Comparison of ENCODE assay signal across 1 cellular context in genomic region chr16:23452572-23453337, GRCh38.
TF ChIP-seq lines count a peak whose summit lies in the region.

TSS of gene COG7 (minus strand) at chr16:23453189. CDS start at chr16:23452994, 195 bp downstream.

TF ChIP-seq in K562, 482 proteins besides CTCF, POLR2A, EP300 and RAD21 (continued from another document and continues in another):
- no peak for TF ChIP-seq BCLAF1 (IDR thresholded peaks at IDR 0.05; ENCODE audit: borderline replicate concordance in 1 of 2, control insufficient read depth in 1 of 2, low read depth in 2 of 2, low read length in 1 of 2)
- TF ChIP-seq PML (IDR thresholded peaks at IDR 0.05; ENCODE audit: low read length), result 0 out of 2 replicates have a peak, but pooled peaks have one; percentile 48
- peak; percentile 95 for TF ChIP-seq POU5F1 (IDR thresholded peaks at IDR 0.05; ENCODE audit: borderline replicate concordance, low read depth, low read length, partially characterized antibody)
- TF ChIP-seq ZC3H4 (CRISPR knock-in tag; IDR thresholded peaks at IDR 0.05; ENCODE audit: borderline replicate concordance), result no peak
- TF ChIP-seq ZNF263 (CRISPR knock-in tag; IDR thresholded peaks at IDR 0.05; ENCODE audit: borderline replicate concordance), result peak; percentile 49; the same call in 1 of the 2 replicates
- no peak for TF ChIP-seq SRSF7 (optimal IDR thresholded peaks at IDR 0.05; ENCODE audit: low read depth, low read length)
- no peak for TF ChIP-seq SREBF2 (CRISPR knock-in tag; IDR thresholded peaks at IDR 0.05)
- no peak for TF ChIP-seq HBP1 (CRISPR knock-in tag; IDR thresholded peaks at IDR 0.05)
- TF ChIP-seq ZKSCAN8 (CRISPR knock-in tag; IDR thresholded peaks at IDR 0.05), result no peak
- no peak for TF ChIP-seq ELK1 (CRISPR knock-in tag; IDR thresholded peaks at IDR 0.05)
- no peak for TF ChIP-seq FOXJ3 (CRISPR knock-in tag; IDR thresholded peaks at IDR 0.05)
- no peak for TF ChIP-seq ZNF277 (CRISPR knock-in tag; IDR thresholded peaks at IDR 0.05; ENCODE audit: borderline replicate concordance)
- no peak for TF ChIP-seq ZKSCAN3 (CRISPR knock-in tag; IDR thresholded peaks at IDR 0.05)
- no peak for TF ChIP-seq JUNB (CRISPR knock-in tag; conservative IDR thresholded peaks at IDR 0.05)
- no peak for TF ChIP-seq ZC3H8 (IDR thresholded peaks at IDR 0.05)
- peak; percentile 66; the same call in 1 of the 2 replicates for TF ChIP-seq HDAC2 (IDR thresholded peaks at IDR 0.05)
- no peak for TF ChIP-seq GATAD2B (IDR thresholded peaks at IDR 0.05; ENCODE audit: borderline replicate concordance)
- TF ChIP-seq ETV5 (CRISPR knock-in tag; IDR thresholded peaks at IDR 0.05; ENCODE audit: low read depth), result no peak; the same call in 1 of the 2 replicates
- TF ChIP-seq SMAD3 (CRISPR knock-in tag; conservative IDR thresholded peaks at IDR 0.05), result no peak
- no peak for TF ChIP-seq ELF4 (CRISPR knock-in tag; IDR thresholded peaks at IDR 0.05)
- TF ChIP-seq SMC3 (conservative IDR thresholded peaks at IDR 0.05; ENCODE audit: insufficient read depth, low read depth, low read length), result no peak
- no peak for TF ChIP-seq ZNF668 (CRISPR knock-in tag; IDR thresholded peaks at IDR 0.05)
- TF ChIP-seq ATF6 (CRISPR knock-in tag; IDR thresholded peaks at IDR 0.05), result no peak
- TF ChIP-seq ZNF75A (CRISPR knock-in tag; IDR thresholded peaks at IDR 0.05), result peak; percentile 77
- no peak; the same call in 1 of the 2 replicates for TF ChIP-seq ZFP91 (CRISPR knock-in tag; IDR thresholded peaks at IDR 0.05)
- no peak for TF ChIP-seq FOXA3 (CRISPR knock-in tag; conservative IDR thresholded peaks at IDR 0.05 in 1 of 2, IDR thresholded peaks at IDR 0.05 in 1 of 2)
- peak; percentile 95 for TF ChIP-seq ELF2 (CRISPR knock-in tag; IDR thresholded peaks at IDR 0.05)
- no peak for TF ChIP-seq HNRNPUL1 (IDR thresholded peaks at IDR 0.05; ENCODE audit: low read length)
- TF ChIP-seq SAFB (IDR thresholded peaks at IDR 0.05; ENCODE audit: borderline replicate concordance, low read depth, low read length), result no peak
- 0 out of 2 replicates have a peak, but pooled peaks have one; percentile 40 for TF ChIP-seq ZBTB1 (CRISPR knock-in tag; IDR thresholded peaks at IDR 0.05; ENCODE audit: borderline replicate concordance, low read depth)
- 0 out of 2 replicates have a peak, but pooled peaks have one; percentile 33 for TF ChIP-seq ZNF583 (CRISPR knock-in tag; IDR thresholded peaks at IDR 0.05)
- TF ChIP-seq RFX7 (CRISPR knock-in tag; IDR thresholded peaks at IDR 0.05), result no peak
- no peak for TF ChIP-seq ZNF584 (CRISPR knock-in tag; IDR thresholded peaks at IDR 0.05; ENCODE audit: low read depth)
- TF ChIP-seq ZNF561 (CRISPR knock-in tag; conservative IDR thresholded peaks at IDR 0.05), result no peak
- TF ChIP-seq GTF2A2 (tag; IDR thresholded peaks at IDR 0.05), result no peak
- TF ChIP-seq HDAC3 (IDR thresholded peaks at IDR 0.05; ENCODE audit: borderline replicate concordance, partially characterized antibody), result no peak
- no peak for TF ChIP-seq ZMIZ1 (IDR thresholded peaks at IDR 0.05; ENCODE audit: low read depth in 2 of 2, low read length in 2 of 2)
- no peak for TF ChIP-seq CREB3 (tag; conservative IDR thresholded peaks at IDR 0.05; ENCODE audit: low read depth)
- no peak for TF ChIP-seq ZNF239 (CRISPR knock-in tag; IDR thresholded peaks at IDR 0.05)
- TF ChIP-seq TEAD4 (IDR thresholded peaks at IDR 0.05; ENCODE audit: low read length), result 0 out of 2 replicates have a peak, but pooled peaks have one; percentile 21
- TF ChIP-seq TEAD4 (CRISPR knock-in tag; IDR thresholded peaks at IDR 0.05; ENCODE audit: borderline replicate concordance), result no peak
- no peak for TF ChIP-seq ELK3 (CRISPR knock-in tag; IDR thresholded peaks at IDR 0.05)
- TF ChIP-seq ZNF354B (CRISPR knock-in tag; IDR thresholded peaks at IDR 0.05), result no peak
- TF ChIP-seq NCOR1 (IDR thresholded peaks at IDR 0.05), result no peak
- peak; percentile 81 for TF ChIP-seq L3MBTL2 (IDR thresholded peaks at IDR 0.05)
- no peak for TF ChIP-seq GTF2B (IDR thresholded peaks at IDR 0.05; ENCODE audit: extremely low read depth, insufficient read length)
